In the genomic region with DNA sequence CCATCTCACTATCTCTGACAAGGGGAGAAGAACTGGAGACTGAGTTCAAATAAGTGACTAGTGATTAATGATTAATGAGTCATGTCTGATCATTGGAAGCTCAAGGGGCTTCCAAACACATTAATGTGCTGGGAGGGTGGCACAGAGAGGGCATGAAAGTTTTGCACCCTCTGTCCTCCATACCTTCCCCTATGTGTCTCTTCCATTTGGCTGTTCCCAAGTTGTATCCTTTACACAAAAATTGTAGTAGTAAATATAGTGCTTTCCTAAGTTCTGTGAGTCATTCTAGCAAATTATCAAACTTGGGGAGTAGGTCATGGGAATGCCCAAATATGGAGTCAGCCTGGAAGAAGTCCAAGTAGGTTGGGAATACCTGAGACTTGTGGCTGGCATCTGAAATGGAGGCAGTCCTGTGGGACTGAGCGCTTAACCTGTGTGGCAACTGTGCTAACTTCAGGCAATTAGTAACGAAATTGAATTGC, we compare ENCODE assay signal across 13 cellular contexts. TPM values are rescaled to one million over a fixed set of nuclear protein-coding genes. Genes with fewer than 3 reads are reported as not detected.
DNase-seq lines count a peak whose midpoint lies in the region; ATAC-seq, FAIRE-seq and TF ChIP-seq lines count a peak whose summit lies in the region.
"Had no signal": no experiment of that assay in that cellular context is flagged by ENCODE, and none has a peak within 500 bp of the region (broad histone marks: within the 10 kb centered on the region; RNA-seq: fewer than 3 reads in every experiment).

No MANE protein-coding gene starts in this region.

- peaks cover 0 to 29% (median 13%) of the 10 kb centered on the region in 11 experiments; a peak in 14 of 22 replicates for H3K36me3 ChIP-seq in BLaER1 treated with 17β-estradiol and CSF1 and Interleukin-3, amounts not matched to agents 10 nM and 100 nM
- H3K36me3 ChIP-seq in bronchial epithelial cell (ENCODE audit: control insufficient read depth, insufficient read depth, low read length) = no peaks in the 10 kb centered on the region
- H3K36me3 ChIP-seq in lower lobe of right lung = no peaks in the 10 kb centered on the region

- no peak for ATAC-seq in HG03442 (IDR thresholded peaks at IDR 0.05; ENCODE audit: unreplicated experiment)
- no peak for ATAC-seq in GM18858 (IDR thresholded peaks at IDR 0.05; ENCODE audit: unreplicated experiment)
- ATAC-seq in lower lobe of right lung = no peak
- ATAC-seq: naive thymus-derived CD8-positive, alpha-beta T cell had no signal

- H3K9ac ChIP-seq in BLaER1 treated with 17β-estradiol and CSF1 and Interleukin-3, amounts not matched to agents 10 nM and 100 nM = peak overlapping the region in 4 of 11 experiments; percentile 65 to 92 (median 84); a peak in 8 of 22 replicates

- intact Hi-C loops in lower lobe of right lung (cut with DNase I) = no loop called here

- peak overlapping the region in 8 of 11 experiments; percentile 1 to 95 (median 71); a peak in 11 of 22 replicates for H3K27ac ChIP-seq in BLaER1 treated with 17β-estradiol and CSF1 and Interleukin-3, amounts not matched to agents 10 nM and 100 nM
- no peak overlapping the region for H3K27ac ChIP-seq in lower lobe of right lung

- peaks cover 46 to 79% (median 68%) of the 10 kb centered on the region in 10 experiments for H3K4me1 ChIP-seq in BLaER1 treated with 17β-estradiol and CSF1 and Interleukin-3, amounts not matched to agents 10 nM and 100 nM
- H3K4me1 ChIP-seq in lower lobe of right lung = peaks cover 7% of the 10 kb centered on the region

- H4K20me1 ChIP-seq in BLaER1 treated with 17β-estradiol and CSF1 and Interleukin-3, amounts not matched to agents 10 nM and 100 nM = no peaks in the 10 kb centered on the region

- DNase-seq in HT1080 (ENCODE audit: low read depth) (peak; percentile 52), bronchial epithelial cell (ENCODE audit: low read depth) (peak; percentile 99), left kidney (ENCODE audit: low read depth, low spot score) (peak; percentile 22), CD1c-positive myeloid dendritic cell (ENCODE audit: extremely low spot score) (no peak), lower lobe of right lung (no peak)
- DNase-seq: activated T-cell treated with anti-CD3 and anti-CD28 coated beads, Interleukin-2, amount 50 U/mL, for 1 hour; naive thymus-derived CD8-positive, alpha-beta T cell; NCI-H1694; T-helper 2 cell had no signal

- no peaks in the 10 kb centered on the region for H3K27me3 ChIP-seq in BLaER1 treated with 17β-estradiol and CSF1 and Interleukin-3, amounts not matched to agents 10 nM and 100 nM
- H3K27me3 ChIP-seq in bronchial epithelial cell (ENCODE audit: control insufficient read depth, insufficient read depth, low read length) (no peaks in the 10 kb centered on the region), lower lobe of right lung (ENCODE audit: low read depth) (no peaks in the 10 kb centered on the region)

- peaks cover 0 to 15% (median 8%) of the 10 kb centered on the region in 11 experiments; a peak in 8 of 22 replicates for H3K9me3 ChIP-seq in BLaER1 treated with 17β-estradiol and CSF1 and Interleukin-3, amounts not matched to agents 10 nM and 100 nM (replicated peaks in 1 of 11)
- H3K9me3 ChIP-seq in lower lobe of right lung = no peaks in the 10 kb centered on the region

- TF ChIP-seq CTCF in bronchial epithelial cell (IDR thresholded peaks at IDR 0.05; ENCODE audit: insufficient read depth, low read length, severe bottlenecking) = no peak
- no peak for TF ChIP-seq CTCF in lower lobe of right lung (IDR thresholded peaks at IDR 0.05)

- peak overlapping the region; percentile 36 to 92 (median 81); a peak in 21 of 22 replicates for H3K4me2 ChIP-seq in BLaER1 treated with 17β-estradiol and CSF1 and Interleukin-3, amounts not matched to agents 10 nM and 100 nM

- no peak for FAIRE-seq in bronchial epithelial cell (lab: Jason Lieb, UNC)
- FAIRE-seq: endometrium had no signal

- peak overlapping the region in 5 of 10 experiments; percentile 58 to 94 (median 77); a peak in 10 of 20 replicates for H3K4me3 ChIP-seq in BLaER1 treated with 17β-estradiol and CSF1 and Interleukin-3, amounts not matched to agents 10 nM and 100 nM
- H3K4me3 ChIP-seq in bronchial epithelial cell (ENCODE audit: low read depth, low read length) (no peak overlapping the region), lower lobe of right lung (no peak overlapping the region)

RNA-seq across cellular contexts. Expression of a gene that starts 4.1 kb away (rescaled TPM):
- 55.8 and 88.4 TPM in 2 replicates for total RNA-seq in HT1080 (2014; rRNA removed; shearing (Covaris generic))
- 77.5 and 86.4 TPM in 2 replicates for polyA plus RNA-seq in HT1080 (2015; cell fraction: cytosol; rRNA removed)
- 33.3 and 48.6 TPM in 2 replicates for polyA plus RNA-seq in HT1080 (2015; cell fraction: nucleus; rRNA removed)
- total RNA-seq in bronchial epithelial cell = 12.1 and 18.9 TPM in 2 replicates
- 35.3 TPM for total RNA-seq in lower lobe of right lung

RNA-seq across cellular contexts. Expression of a gene that starts 22.4 kb away (rescaled TPM):
- total RNA-seq in HT1080 (2014; rRNA removed; shearing (Covaris generic)) = 83.0 and 95.5 TPM in 2 replicates
- 47.6 and 53.6 TPM in 2 replicates for polyA plus RNA-seq in HT1080 (2015; cell fraction: cytosol; rRNA removed)
- polyA plus RNA-seq in HT1080 (2015; cell fraction: nucleus; rRNA removed) = 59.6 and 61.3 TPM in 2 replicates
- total RNA-seq in bronchial epithelial cell (102 and 109 TPM in 2 replicates), lower lobe of right lung (113 TPM)

RNA-seq across cellular contexts. Expression of a gene that starts 25.3 kb away (rescaled TPM):
- total RNA-seq in HT1080 (2014; rRNA removed; shearing (Covaris generic)) = 0.13 and 0.43 TPM in 2 replicates
- polyA plus RNA-seq in HT1080 (2015; cell fraction: cytosol; rRNA removed) = 0.33 and 0.49 TPM in 2 replicates
- 0.17 TPM in 1 of 2 replicates, not detected in the other for polyA plus RNA-seq in HT1080 (2015; cell fraction: nucleus; rRNA removed)
- total RNA-seq in bronchial epithelial cell (0.64 and 0.79 TPM in 2 replicates), lower lobe of right lung (17.8 TPM)

Comparison
In these comparisons a context has a peak if more than half of its experiments do, and no peak if none do; other contexts are left out.
1. DNase-seq: peak in HT1080 (single experiment), bronchial epithelial cell (single experiment) and left kidney (single experiment); none in CD1c-positive myeloid dendritic cell (single experiment) and lower lobe of right lung (single experiment).
2. RNA of a gene that starts 25.3 kb away (total RNA-seq): 17.8 TPM in lower lobe of right lung (single experiment); 0.64 to 0.79 TPM in bronchial epithelial cell and 0.13 to 0.43 TPM in HT1080; every median in the first group is over 10 times any median in the second.